6 cellular contexts compared by ENCODE assay signal in the genomic region with DNA sequence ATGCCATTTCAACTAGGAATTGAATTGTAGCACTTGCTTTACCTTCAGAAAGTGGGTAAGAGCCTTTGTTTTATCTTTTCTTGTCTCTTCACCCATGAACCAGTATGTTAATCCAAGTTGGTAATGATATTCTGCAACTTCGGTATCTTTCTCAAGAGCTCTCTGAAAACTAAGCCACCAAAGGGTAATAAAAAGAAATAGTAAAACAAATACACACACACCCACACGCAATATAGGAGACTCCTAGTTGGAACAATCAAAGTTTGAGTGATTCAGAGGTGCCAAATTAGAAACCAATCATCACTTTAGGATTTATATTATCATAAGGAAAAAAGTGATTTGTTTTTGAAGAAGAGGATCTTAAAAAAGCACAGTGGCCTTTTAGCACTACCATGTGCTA.
"Had no signal": no experiment of that assay in that cellular context is flagged by ENCODE, and none has a peak within 500 bp of the region (broad histone marks: within the 10 kb centered on the region; RNA-seq: fewer than 3 reads in every experiment).

No MANE protein-coding gene starts in this region.

- ATAC-seq: GM23338, HCT116, K562 had no signal

- H3K4me3 Mint-ChIP-seq: GM23338 had no signal

- H3K27ac Mint-ChIP-seq: GM23338 had no signal

- H2AFZ ChIP-seq: GM23338 had no signal

- H3K4me1 Mint-ChIP-seq: GM23338 had no signal

- H3K9me3 ChIP-seq: HAP-1 had no signal

- H3K4me3 ChIP-seq: GM23338, HAP-1, K562 had no signal

- DNase-seq: IMR-90, KG1 had no signal

- H3K9me3 Mint-ChIP-seq: GM23338 had no signal

- H3K4me2 ChIP-seq: GM23338 had no signal
